Comparison of ENCODE assay signal across 7 cellular contexts in genomic region chr7:20440472-20441105, GRCh38.
DNase-seq lines count a peak whose midpoint lies in the region; ATAC-seq and TF ChIP-seq lines count a peak whose summit lies in the region.

No MANE protein-coding gene starts in this region.

- H3K79me2 ChIP-seq in osteoblast (ENCODE audit: insufficient read depth, low read length), result no peaks in the 10 kb centered on the region

- H2AFZ ChIP-seq in osteoblast (ENCODE audit: low read length), result no peak overlapping the region

- DNase-seq in M059J (ENCODE audit: low read depth) (peak; percentile 33), dermis blood vessel endothelial cell (peak; percentile 60), osteoblast (ENCODE audit: insufficient read length, low spot score, missing footprints) (no peak), tibial nerve (ENCODE audit: low spot score in 2 of 2) (no peak)
- no peak for DNase-seq in activated T-helper 1 cell treated with anti-CD3 and anti-CD28 coated beads, Interleukin-12 subunit alpha, Interleukin-12 subunit beta, Interleukin-2, Interleukin-4 antibody, amounts not matched to agents 30 ng/mL and 10 ng/mL and 1 ng/mL, durations not matched to agents 14 hours and 24 hours and 36 hours (ENCODE audit: low spot score)

- H4K20me1 ChIP-seq in osteoblast (ENCODE audit: insufficient read depth, low read length), result no peaks in the 10 kb centered on the region

- no peaks in the 10 kb centered on the region for H3K9me3 Mint-ChIP-seq in activated T-helper 1 cell treated with anti-CD3 and anti-CD28 coated beads, Interleukin-12 subunit alpha, Interleukin-12 subunit beta, Interleukin-2, Interleukin-4 antibody, amounts not matched to agents 30 ng/mL and 10 ng/mL and 1 ng/mL, durations not matched to agents 14 hours and 24 hours and 36 hours

- H3K4me3 Mint-ChIP-seq in activated T-helper 1 cell treated with anti-CD3 and anti-CD28 coated beads, Interleukin-12 subunit alpha, Interleukin-12 subunit beta, Interleukin-2, Interleukin-4 antibody, amounts not matched to agents 30 ng/mL and 10 ng/mL and 1 ng/mL, durations not matched to agents 14 hours and 24 hours and 36 hours, result no peak overlapping the region

- no peak overlapping the region for H3K4me2 ChIP-seq in osteoblast (ENCODE audit: insufficient read depth, low read length)

- H3K27me3 ChIP-seq in osteoblast (ENCODE audit: insufficient read depth, low read length) (no peaks in the 10 kb centered on the region), tibial nerve (no peaks in the 10 kb centered on the region)

- no peaks in the 10 kb centered on the region for H3K4me1 Mint-ChIP-seq in activated T-helper 1 cell treated with anti-CD3 and anti-CD28 coated beads, Interleukin-12 subunit alpha, Interleukin-12 subunit beta, Interleukin-2, Interleukin-4 antibody, amounts not matched to agents 30 ng/mL and 10 ng/mL and 1 ng/mL, durations not matched to agents 14 hours and 24 hours and 36 hours (ENCODE audit: low read depth)

- no peak for TF ChIP-seq EP300 in tibial nerve (IDR thresholded peaks at IDR 0.05)

- ATAC-seq in GM18861 (IDR thresholded peaks at IDR 0.05; ENCODE audit: unreplicated experiment), result no peak

- TF ChIP-seq CTCF in GM12872 (IDR thresholded peaks at IDR 0.05; ENCODE audit: insufficient read depth, low read depth, low read length) (peak; percentile 66; the same call in 2 of the 3 replicates), osteoblast (IDR thresholded peaks at IDR 0.05; ENCODE audit: extremely low read depth, low read depth, low read length) (peak; percentile 66), tibial nerve (IDR thresholded peaks at IDR 0.05) (no peak)

- H3K9me3 ChIP-seq in osteoblast (ENCODE audit: low read depth, low read length), result no peaks in the 10 kb centered on the region
- peaks cover 0 to 13% (median 0%) of the 10 kb centered on the region in 4 donors for H3K9me3 ChIP-seq in tibial nerve

- intact Hi-C loops in activated T-helper 1 cell treated with anti-CD3 and anti-CD28 coated beads, Interleukin-12 subunit alpha, Interleukin-12 subunit beta, Interleukin-2, Interleukin-4 antibody, amounts not matched to agents 30 ng/mL and 10 ng/mL and 1 ng/mL, durations not matched to agents 14 hours and 24 hours and 36 hours (cut with micrococcal nuclease), result no loop called here

- H3K36me3 ChIP-seq in osteoblast (ENCODE audit: insufficient read depth, low read length), result no peaks in the 10 kb centered on the region
- H3K36me3 ChIP-seq in tibial nerve, result no peaks in the 10 kb centered on the region

- H3K4me3 ChIP-seq in osteoblast (ENCODE audit: insufficient read depth, low read length) (no peak overlapping the region), tibial nerve (no peak overlapping the region)

- H3K27me3 Mint-ChIP-seq in activated T-helper 1 cell treated with anti-CD3 and anti-CD28 coated beads, Interleukin-12 subunit alpha, Interleukin-12 subunit beta, Interleukin-2, Interleukin-4 antibody, amounts not matched to agents 30 ng/mL and 10 ng/mL and 1 ng/mL, durations not matched to agents 14 hours and 24 hours and 36 hours (ENCODE audit: insufficient read depth), result no peaks in the 10 kb centered on the region

- no peaks in the 10 kb centered on the region for H3K4me1 ChIP-seq in osteoblast (ENCODE audit: insufficient read depth, low read length)
- peaks cover 0 to 45% (median 5%) of the 10 kb centered on the region in 4 donors for H3K4me1 ChIP-seq in tibial nerve

- TF ChIP-seq POLR2A in tibial nerve (IDR thresholded peaks at IDR 0.05), result no peak

- 85 to 88% methylated on average over 9 of the region's 9 CpGs for WGBS in tibial nerve, 2 donors

- no peak overlapping the region for H3K27ac Mint-ChIP-seq in activated T-helper 1 cell treated with anti-CD3 and anti-CD28 coated beads, Interleukin-12 subunit alpha, Interleukin-12 subunit beta, Interleukin-2, Interleukin-4 antibody, amounts not matched to agents 30 ng/mL and 10 ng/mL and 1 ng/mL, durations not matched to agents 14 hours and 24 hours and 36 hours

- H3K27ac ChIP-seq in osteoblast (ENCODE audit: low read depth, low read length), result no peak overlapping the region
- H3K27ac ChIP-seq in tibial nerve, result no peak overlapping the region

- H3K36me3 Mint-ChIP-seq in activated T-helper 1 cell treated with anti-CD3 and anti-CD28 coated beads, Interleukin-12 subunit alpha, Interleukin-12 subunit beta, Interleukin-2, Interleukin-4 antibody, amounts not matched to agents 30 ng/mL and 10 ng/mL and 1 ng/mL, durations not matched to agents 14 hours and 24 hours and 36 hours (ENCODE audit: low read depth), result no peaks in the 10 kb centered on the region

Comparison
In these comparisons a context has a peak if more than half of its experiments do, and no peak if none do; other contexts are left out.
1. CTCF ChIP-seq: peak in GM12872 (single experiment) and osteoblast (single experiment); none in tibial nerve (0 of 5).
2. DNase-seq: peak in M059J (single experiment) and dermis blood vessel endothelial cell (single experiment); none in osteoblast (single experiment), tibial nerve (0 of 2) and activated T-helper 1 cell treated with anti-CD3 and anti-CD28 coated beads, Interleukin-12 subunit alpha, Interleukin-12 subunit beta, Interleukin-2, Interleukin-4 antibody, amounts not matched to agents 30 ng/mL and 10 ng/mL and 1 ng/mL, durations not matched to agents 14 hours and 24 hours and 36 hours (single experiment).